ENCODE assay signal across 7 cellular contexts in the genomic region with DNA sequence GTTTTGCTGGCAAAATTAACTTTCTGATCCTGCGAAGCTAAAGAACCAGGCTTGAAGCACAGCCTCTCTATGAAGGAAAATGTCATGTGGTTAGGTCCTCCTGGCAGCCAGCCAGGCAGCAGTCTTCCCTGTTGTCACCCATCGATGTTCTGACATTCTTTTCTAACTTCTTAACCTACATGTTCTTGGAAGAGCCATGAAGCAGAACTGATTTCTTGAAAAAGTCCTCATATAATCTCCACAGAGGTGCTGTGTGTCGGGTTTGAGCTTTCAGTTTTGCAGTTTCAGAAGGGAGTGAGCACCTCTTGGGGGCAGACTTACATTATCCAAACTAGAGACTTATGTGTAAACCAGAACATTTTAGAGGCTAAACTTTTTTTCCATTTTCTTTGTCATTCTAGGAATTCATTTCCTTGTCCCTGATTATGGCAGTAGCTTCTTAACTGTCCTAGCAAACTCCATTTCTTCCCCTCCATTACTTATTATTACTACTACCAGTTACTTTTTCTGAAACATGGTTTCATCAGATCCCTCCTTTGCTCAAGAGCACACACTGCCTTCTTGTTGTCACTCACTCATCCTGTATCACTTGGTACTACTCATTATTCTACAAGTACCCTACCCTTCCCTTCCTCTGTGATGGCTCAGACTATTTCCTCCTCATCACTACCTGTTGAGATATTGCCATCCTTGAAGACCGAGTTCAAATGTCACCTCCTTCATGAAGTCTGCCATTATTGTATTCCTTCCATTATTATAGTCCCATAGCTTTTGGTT. TPM values are rescaled to one million over a fixed set of nuclear protein-coding genes. Genes with fewer than 3 reads are reported as not detected.
DNase-seq lines count a peak whose midpoint lies in the region; ATAC-seq and TF ChIP-seq lines count a peak whose summit lies in the region.

No MANE protein-coding gene starts in this region.

- no peak overlapping the region for H3K9ac ChIP-seq in neuronal stem cell (ENCODE audit: low read depth, low read length, poor library complexity)

- peak overlapping the region; percentile 6 for H2AFZ ChIP-seq in neuronal stem cell (ENCODE audit: low read length)

- H3K27ac ChIP-seq in neuronal stem cell (replicated peaks; ENCODE audit: low read length), result no peak overlapping the region

- H2BK15ac ChIP-seq in neuronal stem cell (ENCODE audit: low read length), result no peak overlapping the region

- H3K27me3 ChIP-seq in neuronal stem cell (ENCODE audit: control insufficient read depth in 3 of 3, insufficient read depth in 3 of 3, low read depth in 1 of 3, low read length in 3 of 3), result peaks cover 0 to 19% (median 0%) of the 10 kb centered on the region in 3 experiments

- no CpG with 5 or more reads among the region's 4 CpGs for WGBS in neuronal stem cell (ENCODE audit: extremely low coverage in 2 of 2, insufficient read length in 2 of 2, insufficient replicate concordance in 1 of 2), 2 donors

- H2AK5ac ChIP-seq in neuronal stem cell (ENCODE audit: low read depth, low read length), result no peak overlapping the region

- DNase-seq in activated CD4-positive, alpha-beta T cell treated with anti-CD3 and anti-CD28 coated beads, Interleukin-2, amount 50 U/mL, for 1 hour, result peak; percentile 6
- DNase-seq in neuronal stem cell (ENCODE audit: low spot score) (no peak), NCI-H1105 treated with DMSO at 0.1 percent for 48 hours (lab: John Stamatoyannopoulos, UW) (no peak), NCI-H748 treated with DMSO at 0.1 percent for 48 hours (lab: John Stamatoyannopoulos, UW) (no peak)
- no peak for DNase-seq in activated effector memory CD4-positive, alpha-beta T cell treated with Interleukin-2 at 50 U/mL for 16 hours

- no peaks in the 10 kb centered on the region for H3K36me3 ChIP-seq in neuronal stem cell (replicated peaks in 1 of 2; ENCODE audit: control insufficient read depth in 2 of 2, insufficient read depth in 2 of 2, low read length in 2 of 2)

- no peak overlapping the region for H4K91ac ChIP-seq in neuronal stem cell (ENCODE audit: low read depth, low read length, poor library complexity)

- no peak overlapping the region for H3K4ac ChIP-seq in neuronal stem cell (ENCODE audit: low read length)

- peak; percentile 51 for ATAC-seq in HG02759 (IDR thresholded peaks at IDR 0.05; ENCODE audit: unreplicated experiment)

- no peak overlapping the region for H4K8ac ChIP-seq in neuronal stem cell (ENCODE audit: low read depth, low read length)

- no peak overlapping the region for H3K4me3 ChIP-seq in neuronal stem cell (ENCODE audit: low read length in 2 of 2)

- H3K4me2 ChIP-seq in neuronal stem cell (ENCODE audit: insufficient read depth, low read length, poor library complexity, severe bottlenecking), result no peak overlapping the region

- H3K18ac ChIP-seq in neuronal stem cell (ENCODE audit: low read length), result no peak overlapping the region

- TF ChIP-seq CTCF in GM12872 (IDR thresholded peaks at IDR 0.05; ENCODE audit: insufficient read depth, low read depth, low read length), result peak; percentile 31; the same call in 2 of the 3 replicates

- peaks cover 3 to 6% of the 10 kb centered on the region in 2 donors for H3K4me1 ChIP-seq in neuronal stem cell (ENCODE audit: control insufficient read depth in 2 of 2, insufficient read depth in 1 of 2, low read depth in 1 of 2, low read length in 2 of 2)

- H2BK120ac ChIP-seq in neuronal stem cell (ENCODE audit: low read depth, low read length), result no peak overlapping the region

- H3K79me1 ChIP-seq in neuronal stem cell (ENCODE audit: low read depth, low read length), result no peaks in the 10 kb centered on the region

- no peak overlapping the region for H3K14ac ChIP-seq in neuronal stem cell (ENCODE audit: low read length)

- H3K23ac ChIP-seq in neuronal stem cell (ENCODE audit: low read depth, low read length, poor library complexity), result no peak overlapping the region

- H2BK5ac ChIP-seq in neuronal stem cell (ENCODE audit: low read length), result no peak overlapping the region

- no peaks in the 10 kb centered on the region for H3K9me3 ChIP-seq in neuronal stem cell (replicated peaks in 1 of 2; ENCODE audit: control insufficient read depth in 2 of 2, insufficient read depth in 1 of 2, low read depth in 1 of 2, low read length in 2 of 2)

- no peak overlapping the region for H2BK12ac ChIP-seq in neuronal stem cell (ENCODE audit: low read length)

RNA-seq across cellular contexts. Expression of gene DOK1, which starts 31.1 kb away (rescaled TPM):
- 11.5 TPM for polyA plus RNA-seq in neuronal stem cell (2013, experiment 1 of 2)
- 11.2 TPM for polyA plus RNA-seq in neuronal stem cell (2013, experiment 2 of 2)

RNA-seq across cellular contexts. Expression of gene LOXL3, which starts 31.9 kb away (rescaled TPM):
- 16.9 TPM for polyA plus RNA-seq in neuronal stem cell (2013, experiment 1 of 2)
- 16.9 TPM for polyA plus RNA-seq in neuronal stem cell (2013, experiment 2 of 2)

RNA-seq across cellular contexts. Expression of gene HTRA2, which starts 55.9 kb away (rescaled TPM):
- polyA plus RNA-seq in neuronal stem cell (2013, experiment 1 of 2), result 24.3 TPM
- polyA plus RNA-seq in neuronal stem cell (2013, experiment 2 of 2), result 25.7 TPM

RNA-seq across cellular contexts. Expression of gene AUP1, which starts 56.1 kb away (rescaled TPM):
- 65.9 TPM for polyA plus RNA-seq in neuronal stem cell (2013, experiment 1 of 2)
- 64.5 TPM for polyA plus RNA-seq in neuronal stem cell (2013, experiment 2 of 2)

RNA-seq across cellular contexts. Expression of gene DQX1, which starts 59.6 kb away (rescaled TPM):
- 0.17 TPM for polyA plus RNA-seq in neuronal stem cell (2013, experiment 1 of 2)
- 0.18 TPM for polyA plus RNA-seq in neuronal stem cell (2013, experiment 2 of 2)
